In the genomic region with DNA sequence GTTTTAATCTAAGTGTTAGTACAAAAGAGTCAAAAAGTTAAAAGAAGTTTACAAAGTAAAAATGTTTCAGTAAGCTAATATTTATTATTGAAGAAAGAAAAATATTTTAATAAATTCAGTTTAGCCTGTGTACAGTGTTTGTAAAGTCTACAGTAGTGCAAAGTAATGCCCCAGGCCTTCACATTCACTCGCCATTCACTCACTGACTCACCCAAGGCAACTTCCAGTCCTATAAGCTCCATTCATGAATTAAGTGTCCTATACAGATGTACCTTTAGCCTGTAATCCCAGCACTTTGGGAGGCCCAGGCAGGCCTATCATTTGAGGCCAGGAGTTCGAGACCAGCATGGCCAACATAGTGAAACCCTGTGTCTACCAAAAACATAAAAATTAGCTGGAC, we compare ENCODE assay signal across 1 cellular context.
TF ChIP-seq lines count a peak whose summit lies in the region.

No MANE protein-coding gene starts in this region.

TF ChIP-seq in IMR-90, 13 proteins besides CTCF, POLR2A, EP300 and RAD21:
- TF ChIP-seq CHD1 (IDR thresholded peaks at IDR 0.05; ENCODE audit: low read depth, low read length) (no peak), MXI1 (IDR thresholded peaks at IDR 0.05; ENCODE audit: borderline replicate concordance, low read depth, low read length) (no peak)
TF ChIP-seq in IMR-90: peak in this region for 0.
